ENCODE assay signal across 27 cellular contexts in the genomic region with DNA sequence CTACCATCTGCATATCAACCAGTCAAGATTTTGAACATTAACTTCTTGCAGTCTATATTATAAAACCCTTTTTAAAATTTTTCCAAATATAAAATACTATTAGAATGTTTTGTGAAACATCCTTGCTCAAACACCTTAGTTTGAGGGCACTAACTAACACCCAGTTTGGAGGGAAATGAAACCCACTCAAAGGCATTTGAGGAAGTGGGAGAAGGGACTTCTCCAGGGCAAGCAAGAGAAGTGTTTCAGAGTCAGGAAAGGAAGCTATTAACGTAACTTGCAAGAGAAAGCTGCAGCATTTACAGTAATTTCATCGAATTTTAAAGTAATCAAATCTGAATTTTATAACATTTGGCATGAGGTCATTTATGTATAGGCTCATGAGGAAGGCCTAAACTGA.
DNase-seq lines count a peak whose midpoint lies in the region; ATAC-seq and TF ChIP-seq lines count a peak whose summit lies in the region.
"Had no signal": no experiment of that assay in that cellular context is flagged by ENCODE, and none has a peak within 500 bp of the region (broad histone marks: within the 10 kb centered on the region; RNA-seq: fewer than 3 reads in every experiment).

No MANE protein-coding gene starts in this region.

- DNase-seq in stimulated activated naive B cell treated with anti-CD40 and anti-IgM and Interleukin-4, amounts not matched to agents 10 μg/mL and 1 μg/mL and 100 μg/mL, for 72 hours, result no peak
- DNase-seq in HuH-7.5 (ENCODE audit: low spot score) (no peak), DMS 273 treated with DMSO at 0.1 percent for 48 hours (lab: John Stamatoyannopoulos, UW) (no peak)
- no peak for DNase-seq in activated CD4-positive, alpha-beta T cell treated with anti-CD3 and anti-CD28 coated beads for 1 hour
- DNase-seq: activated CD4-positive, alpha-beta memory T cell treated with anti-CD3 and anti-CD28 coated beads for 36 hours; activated naive CD4-positive, alpha-beta T cell treated with anti-CD3 and anti-CD28 coated beads, Interleukin-2, amount 50 U/mL, for 16 hours; effector CD8-positive, alpha-beta T cell; GOT3; midbrain; NCI-H1048; NCI-H2081 treated with DMSO at 0.1 percent for 48 hours; stimulated activated CD4-positive, alpha-beta T cell treated with anti-CD3 and anti-CD28 coated beads, Interleukin-1b, Interleukin-23, amount 100 ng/mL, for 48 hours; stimulated activated naive CD4-positive, alpha-beta T cell treated with Interleukin-2 at 50 U/mL for 16 hours; T-helper 17 cell; WERI-Rb-1 had no signal

- no peaks in the 10 kb centered on the region for H3K27me3 Mint-ChIP-seq in stimulated activated naive B cell treated with anti-CD40 and anti-IgM and Interleukin-4, amounts not matched to agents 10 μg/mL and 1 μg/mL and 100 μg/mL, for 72 hours
- H3K27me3 Mint-ChIP-seq: activated CD4-positive, alpha-beta memory T cell treated with anti-CD3 and anti-CD28 coated beads for 36 hours; central memory CD8-positive, alpha-beta T cell; IgD-negative memory B cell; T-helper 17 cell had no signal

- H3K79me2 ChIP-seq in OCI-LY3 (ENCODE audit: low read length), result no peaks in the 10 kb centered on the region

- no peak overlapping the region for H3K4me3 Mint-ChIP-seq in stimulated activated naive B cell treated with anti-CD40 and anti-IgM and Interleukin-4, amounts not matched to agents 10 μg/mL and 1 μg/mL and 100 μg/mL, for 72 hours
- H3K4me3 Mint-ChIP-seq: activated CD4-positive, alpha-beta memory T cell treated with anti-CD3 and anti-CD28 coated beads for 36 hours; central memory CD8-positive, alpha-beta T cell; IgD-negative memory B cell; neural crest cell; T-helper 17 cell had no signal

- no peak overlapping the region for H3K27ac Mint-ChIP-seq in stimulated activated naive B cell treated with anti-CD40 and anti-IgM and Interleukin-4, amounts not matched to agents 10 μg/mL and 1 μg/mL and 100 μg/mL, for 72 hours
- H3K27ac Mint-ChIP-seq: activated CD4-positive, alpha-beta memory T cell treated with anti-CD3 and anti-CD28 coated beads for 36 hours; T-helper 17 cell had no signal

- H3K4me1 ChIP-seq in OCI-LY3 (ENCODE audit: low read length), result peaks cover 25% of the 10 kb centered on the region
- H3K4me1 ChIP-seq: ascending aorta, prostate gland had no signal

- no peaks in the 10 kb centered on the region for H4K20me1 ChIP-seq in OCI-LY3 (ENCODE audit: insufficient read depth, low read length)

- H3K9ac ChIP-seq in OCI-LY3 (ENCODE audit: low read length), result no peak overlapping the region

- H3K4me3 ChIP-seq in OCI-LY3 (ENCODE audit: low read length), result peak overlapping the region; percentile 31; the same call in 1 of the 2 replicates
- H3K4me3 ChIP-seq: ascending aorta, esophagus muscularis mucosa, prostate gland, tibial nerve had no signal

- peak; percentile 47 for ATAC-seq in GM19043 (IDR thresholded peaks at IDR 0.05; ENCODE audit: low read depth, unreplicated experiment)
- peak; percentile 40 for ATAC-seq in HG03432 (IDR thresholded peaks at IDR 0.05; ENCODE audit: unreplicated experiment)
- ATAC-seq in stimulated activated naive B cell treated with anti-CD40 and anti-IgM and Interleukin-4, amounts not matched to agents 10 μg/mL and 1 μg/mL and 100 μg/mL, for 72 hours (replicated peaks), result peak; percentile 74 to 85
- ATAC-seq: Right ventricle myocardium inferior, T-helper 17 cell had no signal

- H3K27me3 ChIP-seq in OCI-LY3 (ENCODE audit: low read depth, low read length), result no peaks in the 10 kb centered on the region
- H3K27me3 ChIP-seq: ascending aorta, esophagus muscularis mucosa, tibial nerve had no signal

- H3K9me3 ChIP-seq in OCI-LY3 (ENCODE audit: insufficient read depth, low read length), result no peaks in the 10 kb centered on the region
- H3K9me3 ChIP-seq: ascending aorta, esophagus muscularis mucosa, prostate gland, tibial nerve had no signal

- peaks cover 10% of the 10 kb centered on the region for H3K36me3 ChIP-seq in OCI-LY3 (replicated peaks; ENCODE audit: low read depth, low read length)
- H3K36me3 ChIP-seq: ascending aorta, esophagus muscularis mucosa, prostate gland, tibial nerve, WERI-Rb-1 had no signal

- peak overlapping the region; percentile 64 for H3K4me2 ChIP-seq in OCI-LY3 (ENCODE audit: low read length)

- H3K9me3 Mint-ChIP-seq in stimulated activated naive B cell treated with anti-CD40 and anti-IgM and Interleukin-4, amounts not matched to agents 10 μg/mL and 1 μg/mL and 100 μg/mL, for 72 hours, result peaks cover 4 to 6% of the 10 kb centered on the region in 2 donors
- H3K9me3 Mint-ChIP-seq: central memory CD8-positive, alpha-beta T cell; IgD-negative memory B cell had no signal

- no peak overlapping the region for H2AFZ ChIP-seq in OCI-LY3 (ENCODE audit: low read depth, low read length)

- H3K36me3 Mint-ChIP-seq in stimulated activated naive B cell treated with anti-CD40 and anti-IgM and Interleukin-4, amounts not matched to agents 10 μg/mL and 1 μg/mL and 100 μg/mL, for 72 hours, result peaks cover 13 to 27% of the 10 kb centered on the region in 2 donors
- H3K36me3 Mint-ChIP-seq: IgD-negative memory B cell had no signal

- TF ChIP-seq CTCF in OCI-LY3 (IDR thresholded peaks at IDR 0.05; ENCODE audit: low read depth, low read length), result no peak

- H3K4me1 Mint-ChIP-seq in stimulated activated naive B cell treated with anti-CD40 and anti-IgM and Interleukin-4, amounts not matched to agents 10 μg/mL and 1 μg/mL and 100 μg/mL, for 72 hours, result peaks cover 18 to 35% of the 10 kb centered on the region in 2 donors

- peak overlapping the region; percentile 42; the same call in 1 of the 2 replicates for H3K27ac ChIP-seq in OCI-LY3 (ENCODE audit: low read length)
- H3K27ac ChIP-seq: ascending aorta, esophagus muscularis mucosa, HL-60, prostate gland, tibial nerve, WERI-Rb-1 had no signal
